9 cellular contexts compared by ENCODE assay signal in genomic region chr9:70392189-70392588, GRCh38. TPM values are rescaled to one million over a fixed set of nuclear protein-coding genes. Genes with fewer than 3 reads are reported as not detected.
A peak's percentile ranks its signal among the peaks of the same experiment; 100 is the strongest.
DNase-seq lines count a peak whose midpoint lies in the region; ATAC-seq and TF ChIP-seq lines count a peak whose summit lies in the region.
"Had no signal": no experiment of that assay in that cellular context is flagged by ENCODE, and none has a peak within 500 bp of the region (broad histone marks: within the 10 kb centered on the region; RNA-seq: fewer than 3 reads in every experiment).

No MANE protein-coding gene starts in this region.

- H3K27ac ChIP-seq in RWPE1, result 0 out of 2 replicates have a peak overlapping the region, but pooled peaks have one; percentile 28
- peak overlapping the region; percentile 44 to 56 for H3K27ac ChIP-seq in right atrium auricular region
- peak overlapping the region; percentile 35 to 69 (median 64) for H3K27ac ChIP-seq in upper lobe of left lung

- H3K27me3 ChIP-seq in right atrium auricular region (no peaks in the 10 kb centered on the region), upper lobe of left lung (no peaks in the 10 kb centered on the region)

- no peaks in the 10 kb centered on the region for H3K27me3 Mint-ChIP-seq in activated naive CD8-positive, alpha-beta T cell
- H3K27me3 Mint-ChIP-seq in activated naive CD8-positive, alpha-beta T cell treated with anti-CD3 and anti-CD28 coated beads for 36 hours, result no peaks in the 10 kb centered on the region
- H3K27me3 Mint-ChIP-seq: activated CD4-positive, alpha-beta memory T cell treated with anti-CD3 and anti-CD28 coated beads for 36 hours had no signal

- peaks cover 0 to 96% of the 10 kb centered on the region in 2 donors for H3K4me1 ChIP-seq in right atrium auricular region
- peaks cover 73 to 86% (median 77%) of the 10 kb centered on the region in 4 donors for H3K4me1 ChIP-seq in upper lobe of left lung

- POLR2A ChIA-PET in RWPE1 (lab: Yijun Ruan, JAX; ENCODE audit: low non-redundant PET), result no interaction called here

- no peaks in the 10 kb centered on the region for H3K9me3 Mint-ChIP-seq in activated naive CD8-positive, alpha-beta T cell (ENCODE audit: low read depth)
- no peaks in the 10 kb centered on the region for H3K9me3 Mint-ChIP-seq in activated naive CD8-positive, alpha-beta T cell treated with anti-CD3 and anti-CD28 coated beads for 36 hours
- H3K9me3 Mint-ChIP-seq: activated CD4-positive, alpha-beta memory T cell treated with anti-CD3 and anti-CD28 coated beads for 36 hours had no signal

- no peak for TF ChIP-seq EP300 in upper lobe of left lung (IDR thresholded peaks at IDR 0.05)

- peaks cover 2% of the 10 kb centered on the region for H3K36me3 Mint-ChIP-seq in activated naive CD8-positive, alpha-beta T cell
- peaks cover 18% of the 10 kb centered on the region for H3K36me3 Mint-ChIP-seq in activated naive CD8-positive, alpha-beta T cell treated with anti-CD3 and anti-CD28 coated beads for 36 hours

- 69 to 88% methylated on average over 2 of the region's 2 CpGs for WGBS in upper lobe of left lung, 2 donors

- H3K4me3 ChIP-seq in right atrium auricular region, result no peak overlapping the region
- H3K4me3 ChIP-seq in upper lobe of left lung, result no peak overlapping the region

- TF ChIP-seq CTCF in RWPE1 (conservative IDR thresholded peaks at IDR 0.05; ENCODE audit: low read depth) (no peak), right atrium auricular region (IDR thresholded peaks at IDR 0.05) (peak; percentile 23 to 54), upper lobe of left lung (IDR thresholded peaks at IDR 0.05) (peak in 3 of 6 experiments; percentile 12 to 21 (median 14))

- H3K4me1 Mint-ChIP-seq in activated naive CD8-positive, alpha-beta T cell (ENCODE audit: low read depth), result peaks cover 84% of the 10 kb centered on the region
- peaks cover 67% of the 10 kb centered on the region for H3K4me1 Mint-ChIP-seq in activated naive CD8-positive, alpha-beta T cell treated with anti-CD3 and anti-CD28 coated beads for 36 hours

- TF ChIP-seq POLR2A in upper lobe of left lung (IDR thresholded peaks at IDR 0.05), result no peak

- CTCF ChIA-PET in RWPE1 (lab: Yijun Ruan, JAX), result no interaction called here

- H3K9me3 ChIP-seq in right atrium auricular region (no peaks in the 10 kb centered on the region), upper lobe of left lung (no peaks in the 10 kb centered on the region)

- H3K4me3 Mint-ChIP-seq in activated naive CD8-positive, alpha-beta T cell, result peak overlapping the region; percentile 17
- no peak overlapping the region for H3K4me3 Mint-ChIP-seq in activated naive CD8-positive, alpha-beta T cell treated with anti-CD3 and anti-CD28 coated beads for 36 hours
- H3K4me3 Mint-ChIP-seq: activated CD4-positive, alpha-beta memory T cell treated with anti-CD3 and anti-CD28 coated beads for 36 hours had no signal

- peaks cover 6% of the 10 kb centered on the region for H3K36me3 ChIP-seq in right atrium auricular region
- peaks cover 1 to 7% (median 5%) of the 10 kb centered on the region in 4 donors for H3K36me3 ChIP-seq in upper lobe of left lung

- no peak for DNase-seq in activated naive CD8-positive, alpha-beta T cell treated with anti-CD3 and anti-CD28 coated beads for 36 hours
- DNase-seq in RWPE1 (ENCODE audit: low spot score), result no peak
- DNase-seq in right atrium auricular region (ENCODE audit: low spot score), result no peak
- DNase-seq in upper lobe of left lung, result no peak
- DNase-seq in NCI-H1694 (lab: John Stamatoyannopoulos, UW), result no peak
- no peak for DNase-seq in SKM-1 treated with dmso at 0.1 percent for 144 hours (lab: John Stamatoyannopoulos, UW; ENCODE audit: unreplicated experiment)
- DNase-seq: activated CD4-positive, alpha-beta memory T cell treated with anti-CD3 and anti-CD28 coated beads for 36 hours had no signal

- H3K27ac Mint-ChIP-seq in activated naive CD8-positive, alpha-beta T cell, result peak overlapping the region; percentile 46
- no peak overlapping the region for H3K27ac Mint-ChIP-seq in activated naive CD8-positive, alpha-beta T cell treated with anti-CD3 and anti-CD28 coated beads for 36 hours
- H3K27ac Mint-ChIP-seq: activated CD4-positive, alpha-beta memory T cell treated with anti-CD3 and anti-CD28 coated beads for 36 hours had no signal

- ATAC-seq in upper lobe of left lung (ENCODE audit: low FRiP score in 2 of 2) (peak; percentile 40 to 73), GM19463 (IDR thresholded peaks at IDR 0.05; ENCODE audit: unreplicated experiment) (no peak)

RNA-seq across cellular contexts. Expression of gene KLF9, which starts 22.3 kb away (rescaled TPM):
- 10 to 100 TPM; 25.4 to 25.5 TPM for total RNA-seq in activated naive CD8-positive, alpha-beta T cell treated with anti-CD3 and anti-CD28 coated beads for 36 hours
- 10 to 100 TPM; 74.1 to 76.7 TPM for total RNA-seq in right atrium auricular region
- total RNA-seq in upper lobe of left lung, result 100 to 1,000 TPM in 2 of 6 donors, 10 to 100 TPM in 4; 51.8 to 135 (median 83.5) TPM
